Comparison of ENCODE assay signal across 11 cellular contexts in genomic region chr3:69890691-69891090, GRCh38.
"Had no signal": no experiment of that assay in that cellular context is flagged by ENCODE, and none has a peak within 500 bp of the region (broad histone marks: within the 10 kb centered on the region; RNA-seq: fewer than 3 reads in every experiment).

No MANE protein-coding gene starts in this region.

- H3K36me3 ChIP-seq: ascending aorta, esophagus muscularis mucosa, right atrium auricular region, suprapubic skin had no signal

- H3K4me3 ChIP-seq: ascending aorta, esophagus muscularis mucosa, right atrium auricular region, suprapubic skin had no signal

- H3K4me1 ChIP-seq: foreskin keratinocyte, right atrium auricular region had no signal

- H3K27me3 ChIP-seq: ascending aorta, esophagus muscularis mucosa, right atrium auricular region, suprapubic skin had no signal

- DNase-seq: activated naive CD4-positive, alpha-beta T cell treated with anti-CD3 and anti-CD28 coated beads, Interleukin-2, amount 10 ng/mL, durations not matched to agents 7 days and 5 days; activated T-cell treated with anti-CD3 and anti-CD28 coated beads, Interleukin-2, amount 50 U/mL, for 24 hours; glutamatergic neuron; hypothalamus; posterior cingulate gyrus; trophoblast cell had no signal

- H3K9me3 ChIP-seq: ascending aorta, esophagus muscularis mucosa, right atrium auricular region, suprapubic skin had no signal

- H3K27ac ChIP-seq: ascending aorta, esophagus muscularis mucosa, foreskin keratinocyte, right atrium auricular region, suprapubic skin had no signal
